Comparison of ENCODE assay signal across 27 cellular contexts in the genomic region with DNA sequence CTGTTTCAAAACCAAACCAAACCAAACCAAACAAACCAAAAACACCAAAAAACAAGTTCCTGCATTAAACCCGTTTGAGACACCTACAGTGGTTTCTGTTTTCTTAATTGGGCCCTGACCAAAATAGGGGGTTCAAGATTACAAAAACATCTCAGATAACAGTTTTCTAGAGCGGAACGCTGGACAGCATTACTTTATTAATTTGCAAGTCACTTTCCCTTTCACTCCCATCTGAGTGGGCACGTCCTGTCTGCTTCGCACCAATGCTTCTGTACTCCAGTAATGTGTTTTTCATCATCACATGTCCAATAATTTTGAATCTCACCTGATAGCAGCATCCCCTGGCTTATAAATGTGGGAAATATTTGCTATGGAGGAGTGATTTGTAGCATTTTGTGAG. TPM values are rescaled to one million over a fixed set of nuclear protein-coding genes. Genes with fewer than 3 reads are reported as not detected.
"Had no signal": no experiment of that assay in that cellular context is flagged by ENCODE, and none has a peak within 500 bp of the region (broad histone marks: within the 10 kb centered on the region; RNA-seq: fewer than 3 reads in every experiment).

No MANE protein-coding gene starts in this region.

- H3K4me1 ChIP-seq: right lobe of liver, upper lobe of right lung, uterus had no signal

- ATAC-seq: effector memory CD8-positive, alpha-beta T cell; left colon; lower lobe of right lung; natural killer cell; right lobe of liver; stimulated activated naive CD8-positive, alpha-beta T cell treated with anti-CD3 and anti-CD28 coated beads, Interleukin-15, amount 100 ng/mL, for 72 hours; upper lobe of right lung had no signal

- H3K4me1 Mint-ChIP-seq: immature natural killer cell, natural killer cell had no signal

- H3K27me3 Mint-ChIP-seq: effector memory CD8-positive, alpha-beta T cell; stimulated activated naive CD8-positive, alpha-beta T cell treated with anti-CD3 and anti-CD28 coated beads, Interleukin-15, amount 100 ng/mL, for 72 hours had no signal

- H3K4me3 Mint-ChIP-seq: effector memory CD8-positive, alpha-beta T cell; immature natural killer cell; natural killer cell; stimulated activated naive CD8-positive, alpha-beta T cell treated with anti-CD3 and anti-CD28 coated beads, Interleukin-15, amount 100 ng/mL, for 72 hours had no signal

- H3K27ac ChIP-seq: ovary, right lobe of liver, suprapubic skin, transverse colon, upper lobe of right lung had no signal

- H3K9me3 Mint-ChIP-seq: immature natural killer cell, natural killer cell had no signal

- H3K36me3 ChIP-seq: esophagus squamous epithelium, lower lobe of right lung, ovary, right lobe of liver, suprapubic skin, transverse colon, upper lobe of right lung, uterus had no signal

- DNase-seq: cortex of kidney; effector memory CD8-positive, alpha-beta T cell; erythroblast; esophagus squamous epithelium; foreskin melanocyte; hypothalamus; immature natural killer cell; islet precursor cell; kidney glomerular epithelial cell; left colon; left ventricle myocardium superior; lower lobe of right lung; natural killer cell; occipital lobe; ovary; right lobe of liver; stimulated activated CD4-positive, alpha-beta T cell treated with anti-CD3 and anti-CD28 coated beads, Interleukin-12 subunit alpha, Interleukin-12 subunit beta, amount 100 ng/mL, for 4 hours; stimulated activated CD4-positive, alpha-beta T cell treated with anti-CD3 and anti-CD28 coated beads, Interleukin-1b, Interleukin-23, amount 100 ng/mL, for 48 hours; stimulated activated CD4-positive, alpha-beta T cell treated with anti-CD3 and anti-CD28 coated beads, Interleukin-4, amount 100 ng/mL, for 1 hour; stimulated activated CD8-positive, alpha-beta memory T cell treated with anti-CD3 and anti-CD28 coated beads, Interleukin-4, amount 100 ng/mL, for 48 hours; stimulated activated naive CD4-positive, alpha-beta T cell; stimulated activated naive CD8-positive, alpha-beta T cell treated with anti-CD3 and anti-CD28 coated beads, Interleukin-15, amount 100 ng/mL, for 72 hours; transverse colon; upper lobe of right lung; uterus had no signal

- H3K4me3 ChIP-seq: esophagus squamous epithelium, lower lobe of right lung, ovary, right lobe of liver, smooth muscle cell, suprapubic skin, transverse colon, upper lobe of right lung, uterus had no signal

- H3K27me3 ChIP-seq: esophagus squamous epithelium, ovary, right lobe of liver, suprapubic skin, transverse colon, upper lobe of right lung, uterus had no signal

- H3K27ac Mint-ChIP-seq: effector memory CD8-positive, alpha-beta T cell; immature natural killer cell; natural killer cell had no signal

- H3K36me3 Mint-ChIP-seq: immature natural killer cell, natural killer cell had no signal

- H3K9me3 ChIP-seq: esophagus squamous epithelium, lower lobe of right lung, ovary, right lobe of liver, suprapubic skin, transverse colon, upper lobe of right lung, uterus had no signal

RNA-seq across cellular contexts. Expression of a gene that starts 11.7 kb away (rescaled TPM):
- polyA plus RNA-seq: immature natural killer cell had no signal
